In genomic region chr7:94972296-94972695, GRCh38 we compare ENCODE assay signal across 19 cellular contexts.
DNase-seq lines count a peak whose midpoint lies in the region; ATAC-seq, FAIRE-seq and TF ChIP-seq lines count a peak whose summit lies in the region.
"Had no signal": no experiment of that assay in that cellular context is flagged by ENCODE, and none has a peak within 500 bp of the region (broad histone marks: within the 10 kb centered on the region; RNA-seq: fewer than 3 reads in every experiment).

No MANE protein-coding gene starts in this region.

- H3K4me3 Mint-ChIP-seq in endodermal cell: no peak overlapping the region
- H3K4me3 Mint-ChIP-seq: activated B cell treated with CpG ODN at 0.5 μM for 24 hours; activated naive CD4-positive, alpha-beta T cell treated with anti-CD3 and anti-CD28 coated beads for 36 hours had no signal

- H3K27ac Mint-ChIP-seq in endodermal cell: no peak overlapping the region
- H3K27ac Mint-ChIP-seq: activated B cell treated with CpG ODN at 0.5 μM for 24 hours; activated naive CD4-positive, alpha-beta T cell treated with anti-CD3 and anti-CD28 coated beads for 36 hours had no signal

- H3K36me3 ChIP-seq in endodermal cell (ENCODE audit: control insufficient read depth, insufficient read depth, low read length) (no peaks in the 10 kb centered on the region), pancreas (no peaks in the 10 kb centered on the region)
- H3K36me3 ChIP-seq: BLaER1 treated with 17β-estradiol and CSF1 and Interleukin-3, amounts not matched to agents 10 nM and 100 nM; esophagus squamous epithelium had no signal

- no peak for TF ChIP-seq CTCF in endodermal cell (conservative IDR thresholded peaks at IDR 0.05)
- TF ChIP-seq CTCF in pancreas (IDR thresholded peaks at IDR 0.05): no peak

- no peaks in the 10 kb centered on the region for H3K27me3 ChIP-seq in endodermal cell (ENCODE audit: control insufficient read depth, insufficient read depth, low read length, poor library complexity, severe bottlenecking)
- no peaks in the 10 kb centered on the region for H3K27me3 ChIP-seq in pancreas
- H3K27me3 ChIP-seq: BLaER1 treated with 17β-estradiol and CSF1 and Interleukin-3, amounts not matched to agents 10 nM and 100 nM; esophagus squamous epithelium had no signal

- H3K4me3 ChIP-seq in endodermal cell (ENCODE audit: low read length) (no peak overlapping the region), pancreas (no peak overlapping the region)
- H3K4me3 ChIP-seq: BLaER1 treated with 17β-estradiol and CSF1 and Interleukin-3, amounts not matched to agents 10 nM and 100 nM; esophagus squamous epithelium; SK-N-MC had no signal

- WGBS in endodermal cell (ENCODE audit: insufficient coverage in 1 of 2, insufficient read length in 1 of 2), 2 experiments: 92% methylated on average over 2 of the region's 2 CpGs
- 5 to 6% methylated on average over 2 of the region's 2 CpGs for WGBS in pancreas, 2 donors

- H3K27ac ChIP-seq in endodermal cell (ENCODE audit: low read depth, low read length) (peak overlapping the region; percentile 12), pancreas (peak overlapping the region in 2 of 4 donors; percentile 51 to 67)
- H3K27ac ChIP-seq: BLaER1 treated with 17β-estradiol and CSF1 and Interleukin-3, amounts not matched to agents 10 nM and 100 nM; esophagus squamous epithelium; parathyroid adenoma; SK-N-MC had no signal

- intact Hi-C loops in pancreas (cut with DNase I) (no loop called here), posterior vena cava (cut with DNase I) (no loop called here)

- peaks cover 23% of the 10 kb centered on the region for H3K4me1 Mint-ChIP-seq in endodermal cell
- H3K4me1 Mint-ChIP-seq: activated B cell treated with CpG ODN at 0.5 μM for 24 hours had no signal

- DNase-seq in DMS53 (lab: John Stamatoyannopoulos, UW): peak; percentile 83
- peak; percentile 60 for DNase-seq in NCI-H69 (lab: John Stamatoyannopoulos, UW)
- no peak for DNase-seq in endodermal cell
- DNase-seq in pancreas: peak in 3 of 6 donors; percentile 38 to 48 (median 41)
- no peak for DNase-seq in stimulated activated CD4-positive, alpha-beta T cell treated with anti-CD3 and anti-CD28 coated beads, Interleukin-4, amount 100 ng/mL, for 4 hours
- DNase-seq in HPDE6-E6E7 (ENCODE audit: extremely low spot score): no peak
- DNase-seq in posterior vena cava (ENCODE audit: low spot score): no peak
- no peak for DNase-seq in erythroblast (lab: John Stamatoyannopoulos, UW)
- DNase-seq: activated B cell treated with CpG ODN at 0.5 μM for 24 hours; activated naive CD4-positive, alpha-beta T cell treated with anti-CD3 and anti-CD28 coated beads for 36 hours; esophagus squamous epithelium; KBM-7; NCI-H1694; NCI-H82; stimulated activated CD4-positive, alpha-beta T cell treated with anti-CD3 and anti-CD28 coated beads, Interleukin-1b, Interleukin-23, amount 100 ng/mL, for 48 hours had no signal

- no peak overlapping the region for H3K9ac ChIP-seq in endodermal cell (ENCODE audit: extremely low read depth, low read length, poor library complexity, severe bottlenecking)
- H3K9ac ChIP-seq: BLaER1 treated with 17β-estradiol and CSF1 and Interleukin-3, amounts not matched to agents 10 nM and 100 nM; parathyroid adenoma had no signal

- no peak for TF ChIP-seq POLR2A in erythroblast (IDR thresholded peaks at IDR 0.05; ENCODE audit: low read length)

- peak; percentile 76 to 88 (median 85) for ATAC-seq in pancreas

- H3K9me3 ChIP-seq in endodermal cell (ENCODE audit: control insufficient read depth, low read length) (no peaks in the 10 kb centered on the region), pancreas (no peaks in the 10 kb centered on the region)
- H3K9me3 ChIP-seq: BLaER1 treated with 17β-estradiol and CSF1 and Interleukin-3, amounts not matched to agents 10 nM and 100 nM; esophagus squamous epithelium had no signal

- FAIRE-seq in pancreas (lab: Jason Lieb, UNC): no peak
- FAIRE-seq: GM19239 had no signal

- no peaks in the 10 kb centered on the region for H3K9me3 Mint-ChIP-seq in endodermal cell
- H3K9me3 Mint-ChIP-seq: activated B cell treated with CpG ODN at 0.5 μM for 24 hours; activated naive CD4-positive, alpha-beta T cell treated with anti-CD3 and anti-CD28 coated beads for 36 hours had no signal

- no peaks in the 10 kb centered on the region for H3K27me3 Mint-ChIP-seq in endodermal cell (ENCODE audit: insufficient read depth)

- H3K4me1 ChIP-seq in endodermal cell (ENCODE audit: control insufficient read depth, insufficient read depth, low read length) (peaks cover 7% of the 10 kb centered on the region), pancreas (peaks cover 19 to 34% (median 32%) of the 10 kb centered on the region in 3 donors)
- H3K4me1 ChIP-seq: esophagus squamous epithelium, parathyroid adenoma had no signal

- H3K36me3 Mint-ChIP-seq in endodermal cell (ENCODE audit: low read depth): no peaks in the 10 kb centered on the region

Comparison
In these comparisons a context has a peak if more than half of its experiments do, and no peak if none do; other contexts are left out.
1. DNase-seq: peak in DMS53 (single experiment) and NCI-H69 (single experiment); none in endodermal cell (single experiment), stimulated activated CD4-positive, alpha-beta T cell treated with anti-CD3 and anti-CD28 coated beads, Interleukin-4, amount 100 ng/mL, for 4 hours (0 of 2), HPDE6-E6E7 (single experiment), posterior vena cava (single experiment) and erythroblast (0 of 2).